ENCODE assay signal across 1 cellular context in genomic region chr9:131799177-131799823, GRCh38.
TF ChIP-seq lines count a peak whose summit lies in the region.

No MANE protein-coding gene starts in this region.

TF ChIP-seq in HepG2, 621 proteins besides CTCF, POLR2A, EP300 and RAD21 (continued from another document and continues in another):
- TF ChIP-seq, protein P1, sequence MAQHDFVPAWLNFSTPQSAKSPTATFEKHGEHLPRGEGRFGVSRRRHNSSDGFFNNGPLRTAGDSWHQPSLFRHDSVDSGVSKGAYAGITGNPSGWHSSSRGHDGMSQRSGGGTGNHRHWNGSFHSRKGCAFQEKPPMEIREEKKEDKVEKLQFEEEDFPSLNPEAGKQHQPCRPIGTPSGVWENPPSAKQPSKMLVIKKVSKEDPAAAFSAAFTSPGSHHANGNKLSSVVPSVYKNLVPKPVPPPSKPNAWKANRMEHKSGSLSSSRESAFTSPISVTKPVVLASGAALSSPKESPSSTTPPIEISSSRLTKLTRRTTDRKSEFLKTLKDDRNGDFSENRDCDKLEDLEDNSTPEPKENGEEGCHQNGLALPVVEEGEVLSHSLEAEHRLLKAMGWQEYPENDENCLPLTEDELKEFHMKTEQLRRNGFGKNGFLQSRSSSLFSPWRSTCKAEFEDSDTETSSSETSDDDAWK (CRISPR knock-in tag; IDR thresholded peaks at IDR 0.05) = no peak
- peak; percentile 50; the same call in 1 of the 2 replicates for TF ChIP-seq ZBTB21 (CRISPR knock-in tag; IDR thresholded peaks at IDR 0.05)
- TF ChIP-seq ZFP37 (CRISPR knock-in tag; IDR thresholded peaks at IDR 0.05; ENCODE audit: borderline replicate concordance) = peak; percentile 87; the same call in 1 of the 2 replicates
- no peak for TF ChIP-seq ZNF234 (CRISPR knock-in tag; conservative IDR thresholded peaks at IDR 0.05)
- no peak for TF ChIP-seq ZNF136 (CRISPR knock-in tag; IDR thresholded peaks at IDR 0.05; ENCODE audit: low read depth)
- TF ChIP-seq ZNF652 (CRISPR knock-in tag; IDR thresholded peaks at IDR 0.05; ENCODE audit: borderline replicate concordance, low read depth) = no peak
- peak; percentile 97 for TF ChIP-seq WIZ (CRISPR knock-in tag; IDR thresholded peaks at IDR 0.05)
- TF ChIP-seq DR1 (CRISPR knock-in tag; IDR thresholded peaks at IDR 0.05) = no peak
- TF ChIP-seq FOSL1 (CRISPR knock-in tag; IDR thresholded peaks at IDR 0.05; ENCODE audit: borderline replicate concordance) = 0 out of 2 replicates have a peak, but pooled peaks have one; percentile 22
- no peak for TF ChIP-seq CCAR2 (optimal IDR thresholded peaks at IDR 0.05; ENCODE audit: low read depth, low read length)
- TF ChIP-seq, protein P2, sequence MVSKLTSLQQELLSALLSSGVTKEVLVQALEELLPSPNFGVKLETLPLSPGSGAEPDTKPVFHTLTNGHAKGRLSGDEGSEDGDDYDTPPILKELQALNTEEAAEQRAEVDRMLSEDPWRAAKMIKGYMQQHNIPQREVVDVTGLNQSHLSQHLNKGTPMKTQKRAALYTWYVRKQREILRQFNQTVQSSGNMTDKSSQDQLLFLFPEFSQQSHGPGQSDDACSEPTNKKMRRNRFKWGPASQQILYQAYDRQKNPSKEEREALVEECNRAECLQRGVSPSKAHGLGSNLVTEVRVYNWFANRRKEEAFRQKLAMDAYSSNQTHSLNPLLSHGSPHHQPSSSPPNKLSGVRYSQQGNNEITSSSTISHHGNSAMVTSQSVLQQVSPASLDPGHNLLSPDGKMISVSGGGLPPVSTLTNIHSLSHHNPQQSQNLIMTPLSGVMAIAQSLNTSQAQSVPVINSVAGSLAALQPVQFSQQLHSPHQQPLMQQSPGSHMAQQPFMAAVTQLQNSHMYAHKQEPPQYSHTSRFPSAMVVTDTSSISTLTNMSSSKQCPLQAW (CRISPR knock-in tag; IDR thresholded peaks at IDR 0.05) = no peak
- no peak for TF ChIP-seq ZNF577 (CRISPR knock-in tag; IDR thresholded peaks at IDR 0.05; ENCODE audit: borderline replicate concordance, low read depth)
- TF ChIP-seq GPN1 (CRISPR knock-in tag; IDR thresholded peaks at IDR 0.05; ENCODE audit: borderline replicate concordance) = no peak
- peak; percentile 93 for TF ChIP-seq ZSCAN9 (CRISPR knock-in tag; IDR thresholded peaks at IDR 0.05; ENCODE audit: borderline replicate concordance)
- TF ChIP-seq NR3C1 (CRISPR knock-in tag; IDR thresholded peaks at IDR 0.05) = no peak
- TF ChIP-seq NONO (IDR thresholded peaks at IDR 0.05) = no peak
- TF ChIP-seq NONO (CRISPR knock-in tag; conservative IDR thresholded peaks at IDR 0.05) = no peak
- no peak for TF ChIP-seq FIP1L1 (IDR thresholded peaks at IDR 0.05; ENCODE audit: borderline replicate concordance, insufficient read depth, low read depth, low read length)
- no peak for TF ChIP-seq KDM6A (CRISPR knock-in tag; IDR thresholded peaks at IDR 0.05; ENCODE audit: low read depth)
- peak; percentile 86 for TF ChIP-seq ZNF264 (CRISPR knock-in tag; IDR thresholded peaks at IDR 0.05)
- peak; percentile 48; the same call in 1 of the 2 replicates for TF ChIP-seq KDM5B (CRISPR knock-in tag; IDR thresholded peaks at IDR 0.05; ENCODE audit: borderline replicate concordance)
- TF ChIP-seq GTF3A (CRISPR knock-in tag; conservative IDR thresholded peaks at IDR 0.05) = no peak
- TF ChIP-seq ZNF841 (CRISPR knock-in tag; IDR thresholded peaks at IDR 0.05; ENCODE audit: borderline replicate concordance) = no peak
- peak; percentile 94 for TF ChIP-seq ZFP90 (CRISPR knock-in tag; IDR thresholded peaks at IDR 0.05; ENCODE audit: borderline replicate concordance)
- peak; percentile 94 for TF ChIP-seq NFKB2 (CRISPR knock-in tag; IDR thresholded peaks at IDR 0.05; ENCODE audit: borderline replicate concordance)
- TF ChIP-seq ZNF644 (CRISPR knock-in tag; IDR thresholded peaks at IDR 0.05; ENCODE audit: low read depth) = peak; percentile 68; the same call in 1 of the 2 replicates
- TF ChIP-seq TGIF2 (CRISPR knock-in tag; IDR thresholded peaks at IDR 0.05) = 0 out of 2 replicates have a peak, but pooled peaks have one; percentile 61
- TF ChIP-seq ZNF329 (CRISPR knock-in tag; IDR thresholded peaks at IDR 0.05; ENCODE audit: low read depth) = 0 out of 2 replicates have a peak, but pooled peaks have one; percentile 49
- no peak for TF ChIP-seq ZNF646 (CRISPR knock-in tag; IDR thresholded peaks at IDR 0.05)
- TF ChIP-seq ATF7-NPFF (CRISPR knock-in tag; IDR thresholded peaks at IDR 0.05; ENCODE audit: low read depth) = peak; percentile 62; the same call in 1 of the 2 replicates
- TF ChIP-seq TP53 (CRISPR knock-in tag; conservative IDR thresholded peaks at IDR 0.05) = 0 out of 2 replicates have a peak, but pooled peaks have one; percentile 49
- TF ChIP-seq ZNF546 (CRISPR knock-in tag; conservative IDR thresholded peaks at IDR 0.05) = no peak
- TF ChIP-seq ZNF580 (CRISPR knock-in tag; IDR thresholded peaks at IDR 0.05; ENCODE audit: borderline replicate concordance, low read depth) = peak; percentile 78; the same call in 1 of the 2 replicates
- TF ChIP-seq HIC2 (CRISPR knock-in tag; IDR thresholded peaks at IDR 0.05; ENCODE audit: low read depth) = no peak
- TF ChIP-seq ZNF501 (CRISPR knock-in tag; IDR thresholded peaks at IDR 0.05) = 0 out of 2 replicates have a peak, but pooled peaks have one; percentile 25
- TF ChIP-seq PAX8 (CRISPR knock-in tag; IDR thresholded peaks at IDR 0.05; ENCODE audit: borderline replicate concordance) = no peak
- TF ChIP-seq GFI1 (CRISPR knock-in tag; IDR thresholded peaks at IDR 0.05; ENCODE audit: borderline replicate concordance) = no peak
- TF ChIP-seq, protein P3, sequence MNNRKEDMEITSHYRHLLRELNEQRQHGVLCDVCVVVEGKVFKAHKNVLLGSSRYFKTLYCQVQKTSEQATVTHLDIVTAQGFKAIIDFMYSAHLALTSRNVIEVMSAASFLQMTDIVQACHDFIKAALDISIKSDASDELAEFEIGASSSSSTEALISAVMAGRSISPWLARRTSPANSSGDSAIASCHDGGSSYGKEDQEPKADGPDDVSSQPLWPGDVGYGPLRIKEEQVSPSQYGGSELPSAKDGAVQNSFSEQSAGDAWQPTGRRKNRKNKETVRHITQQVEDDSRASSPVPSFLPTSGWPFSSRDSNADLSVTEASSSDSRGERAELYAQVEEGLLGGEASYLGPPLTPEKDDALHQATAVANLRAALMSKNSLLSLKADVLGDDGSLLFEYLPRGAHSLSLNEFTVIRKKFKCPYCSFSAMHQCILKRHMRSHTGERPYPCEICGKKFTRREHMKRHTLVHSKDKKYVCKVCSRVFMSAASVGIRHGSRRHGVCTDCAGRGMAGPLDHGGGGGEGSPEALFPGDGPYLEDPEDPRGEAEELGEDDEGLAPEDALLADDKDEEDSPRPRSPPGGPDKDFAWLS (CRISPR knock-in tag; IDR thresholded peaks at IDR 0.05; ENCODE audit: borderline replicate concordance) = no peak
- no peak for TF ChIP-seq ZNF382 (CRISPR knock-in tag; IDR thresholded peaks at IDR 0.05; ENCODE audit: borderline replicate concordance)
- peak; percentile 59 for TF ChIP-seq ETV5 (CRISPR knock-in tag; IDR thresholded peaks at IDR 0.05; ENCODE audit: borderline replicate concordance)
- peak; percentile 51; the same call in 1 of the 2 replicates for TF ChIP-seq ZNF530 (CRISPR knock-in tag; IDR thresholded peaks at IDR 0.05; ENCODE audit: low read depth)
- TF ChIP-seq NFE2 (CRISPR knock-in tag; IDR thresholded peaks at IDR 0.05) = no peak
- TF ChIP-seq HNRNPL (IDR thresholded peaks at IDR 0.05; ENCODE audit: low read depth, low read length) = no peak
- TF ChIP-seq EEA1 (CRISPR knock-in tag; IDR thresholded peaks at IDR 0.05; ENCODE audit: borderline replicate concordance) = no peak
- peak; percentile 89 for TF ChIP-seq ZNF331 (CRISPR knock-in tag; IDR thresholded peaks at IDR 0.05)
- no peak; the same call in 1 of the 2 replicates for TF ChIP-seq ARID4A (CRISPR knock-in tag; IDR thresholded peaks at IDR 0.05; ENCODE audit: borderline replicate concordance)
